ENCODE assay signal across 9 cellular contexts in the genomic region with DNA sequence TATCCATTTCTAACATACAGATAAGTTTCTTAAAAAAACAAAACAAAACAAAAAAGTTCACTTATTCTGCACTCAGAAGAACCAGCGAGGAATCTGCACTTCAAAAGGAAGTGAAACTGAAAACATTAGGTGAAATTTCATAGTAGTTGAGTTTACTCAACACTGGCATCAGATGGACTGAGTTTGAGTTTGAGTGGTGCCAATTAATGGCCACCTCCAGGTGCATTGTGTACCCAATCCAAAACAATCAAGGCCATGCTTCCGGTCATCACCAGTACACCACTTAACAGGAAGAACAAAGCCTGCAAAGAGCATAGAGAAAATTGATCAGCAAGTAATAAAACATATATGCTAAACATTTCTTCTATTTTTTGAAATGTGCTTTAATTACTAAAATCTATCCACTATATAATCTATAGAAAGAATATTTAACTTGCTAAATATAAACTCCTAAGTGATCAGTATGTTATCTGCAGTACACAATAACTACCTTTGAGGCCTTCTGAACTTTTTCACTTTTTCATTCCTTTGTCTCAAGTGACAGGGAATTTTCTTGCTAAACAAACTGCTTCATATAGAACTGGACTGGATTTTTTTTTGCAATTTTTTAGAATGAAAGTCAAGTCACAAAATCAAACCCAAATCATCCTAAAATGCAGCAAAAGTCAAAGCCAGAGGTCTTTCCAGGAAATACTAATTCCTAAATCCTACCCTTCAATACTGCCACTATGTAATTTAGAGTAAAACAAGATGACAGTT. TPM values are rescaled to one million over a fixed set of nuclear protein-coding genes. Genes with fewer than 3 reads are reported as not detected.
DNase-seq lines count a peak whose midpoint lies in the region; ATAC-seq and TF ChIP-seq lines count a peak whose summit lies in the region.
"Had no signal": no experiment of that assay in that cellular context is flagged by ENCODE, and none has a peak within 500 bp of the region (broad histone marks: within the 10 kb centered on the region; RNA-seq: fewer than 3 reads in every experiment).

No MANE protein-coding gene starts in this region.

- intact Hi-C loops in Right ventricle myocardium superior (cut with DNase I) = no loop called here

- H3K4me1 Mint-ChIP-seq in glutamatergic neuron (ENCODE audit: low read depth, unreplicated experiment) = no peaks in the 10 kb centered on the region

- no peaks in the 10 kb centered on the region for H3K27me3 Mint-ChIP-seq in glutamatergic neuron (ENCODE audit: unreplicated experiment)

- TF ChIP-seq CTCF in fibroblast of the aortic adventitia (IDR thresholded peaks at IDR 0.05; ENCODE audit: insufficient read depth, low read length) (no peak), glutamatergic neuron (IDR thresholded peaks at IDR 0.05; ENCODE audit: partially characterized antibody, unreplicated experiment) (no peak)

- peaks cover 5% of the 10 kb centered on the region for H3K9me3 Mint-ChIP-seq in glutamatergic neuron (ENCODE audit: unreplicated experiment)

- no peak overlapping the region for H3K4me3 Mint-ChIP-seq in glutamatergic neuron (ENCODE audit: unreplicated experiment)

- H3K36me3 Mint-ChIP-seq in glutamatergic neuron (ENCODE audit: unreplicated experiment) = peaks cover 8% of the 10 kb centered on the region

- in situ Hi-C loops in HAP-1 (cut with MboI; ENCODE audit: low sequenced_read_pairs) = no loop called here

- peak; percentile 79 for ATAC-seq in GM18517 (IDR thresholded peaks at IDR 0.05; ENCODE audit: unreplicated experiment)
- ATAC-seq in GM21576 (IDR thresholded peaks at IDR 0.05; ENCODE audit: unreplicated experiment) = peak; percentile 74
- peak; percentile 52 for ATAC-seq in HG03575 (IDR thresholded peaks at IDR 0.05; ENCODE audit: extremely low read depth, insufficient number of reproducible peaks, low FRiP score, unreplicated experiment)
- ATAC-seq in Right ventricle myocardium superior (ENCODE audit: poor library complexity) = no peak

- DNase-seq in fibroblast of the aortic adventitia (ENCODE audit: low read depth) (peak; percentile 42), LoVo (ENCODE audit: low spot score) (no peak), HAP-1 (ENCODE audit: low spot score in 2 of 2) (no peak), Right ventricle myocardium superior (no peak), glutamatergic neuron (no peak)
- DNase-seq: Peyer's patch had no signal

- no peaks in the 10 kb centered on the region for H3K9me3 ChIP-seq in HAP-1
- H3K9me3 ChIP-seq: Peyer's patch had no signal

- H3K4me1 ChIP-seq in HAP-1 = no peaks in the 10 kb centered on the region

- no peak overlapping the region for H3K27ac Mint-ChIP-seq in glutamatergic neuron (ENCODE audit: unreplicated experiment)

- H3K36me3 ChIP-seq in HAP-1 (replicated peaks) = peaks cover 67% of the 10 kb centered on the region

- no peaks in the 10 kb centered on the region for H3K27me3 ChIP-seq in HAP-1 (ENCODE audit: low read depth)
- H3K27me3 ChIP-seq: Peyer's patch had no signal

- H3K4me3 ChIP-seq in fibroblast of the aortic adventitia (ENCODE audit: low read depth, low read length) (no peak overlapping the region), HAP-1 (no peak overlapping the region)
- H3K4me3 ChIP-seq: Peyer's patch had no signal

RNA-seq across cellular contexts. Expression of gene SLC38A2, which starts 11.5 kb away (rescaled TPM):
- total RNA-seq in fibroblast of the aortic adventitia (ENCODE audit: low replicate concordance) = 1,199 and 1,239 TPM in 2 replicates
- total RNA-seq in Right ventricle myocardium superior = 144 TPM
- 262 TPM for total RNA-seq in glutamatergic neuron (ENCODE audit: unreplicated experiment)
